In genomic region chr1:95287078-95287477, GRCh38 we compare ENCODE assay signal across 13 cellular contexts. TPM values are rescaled to one million over a fixed set of nuclear protein-coding genes. Genes with fewer than 3 reads are reported as not detected.
A peak's percentile ranks its signal among the peaks of the same experiment; 100 is the strongest.
DNase-seq lines count a peak whose midpoint lies in the region; ATAC-seq and TF ChIP-seq lines count a peak whose summit lies in the region.
"Had no signal": no experiment of that assay in that cellular context is flagged by ENCODE, and none has a peak within 500 bp of the region (broad histone marks: within the 10 kb centered on the region; RNA-seq: fewer than 3 reads in every experiment).

No MANE protein-coding gene starts in this region.

- no peaks in the 10 kb centered on the region for H3K27me3 Mint-ChIP-seq in brain
- H3K27me3 Mint-ChIP-seq in nephron progenitor cell (ENCODE audit: low read depth, poor library complexity) = no peaks in the 10 kb centered on the region
- no peaks in the 10 kb centered on the region for H3K27me3 Mint-ChIP-seq in activated naive CD4-positive, alpha-beta T cell treated with anti-CD3 and anti-CD28 coated beads for 36 hours (ENCODE audit: low read depth)

- intact Hi-C loops in activated naive CD4-positive, alpha-beta T cell treated with anti-CD3 and anti-CD28 coated beads for 36 hours (cut with micrococcal nuclease) = no loop called here

- H3K27ac Mint-ChIP-seq in brain (no peak overlapping the region), nephron progenitor cell (no peak overlapping the region)
- H3K27ac Mint-ChIP-seq in activated naive CD4-positive, alpha-beta T cell treated with anti-CD3 and anti-CD28 coated beads for 36 hours = no peak overlapping the region

- peak; percentile 11 for DNase-seq in NCI-H2171 treated with DMSO at 0.1 percent for 48 hours (lab: John Stamatoyannopoulos, UW)
- no peak for DNase-seq in NCI-H2171 (lab: John Stamatoyannopoulos, UW)
- DNase-seq in NCI-H2029 treated with DMSO at 0.1 percent for 48 hours (lab: John Stamatoyannopoulos, UW) = peak; percentile 38
- DNase-seq in pons (ENCODE audit: low spot score) = peak; percentile 37
- no peak for DNase-seq in nephron progenitor cell
- no peak for DNase-seq in activated naive CD4-positive, alpha-beta T cell treated with anti-CD3 and anti-CD28 coated beads for 36 hours
- DNase-seq: activated T-cell treated with anti-CD3 and anti-CD28 coated beads, Interleukin-2, amount 50 U/mL, for 1 hour; effector memory CD4-positive, alpha-beta T cell; left ventricle myocardium superior; occipital lobe had no signal

- H3K36me3 Mint-ChIP-seq in brain (no peaks in the 10 kb centered on the region), nephron progenitor cell (ENCODE audit: low read depth) (no peaks in the 10 kb centered on the region)
- no peaks in the 10 kb centered on the region for H3K36me3 Mint-ChIP-seq in activated naive CD4-positive, alpha-beta T cell treated with anti-CD3 and anti-CD28 coated beads for 36 hours (ENCODE audit: low read depth)

- no peak for ATAC-seq in HG03025 (IDR thresholded peaks at IDR 0.05; ENCODE audit: low FRiP score, unreplicated experiment)
- ATAC-seq: left ventricle myocardium superior, Right ventricle myocardium inferior had no signal

- peaks cover 21% of the 10 kb centered on the region for H3K4me1 Mint-ChIP-seq in brain
- H3K4me1 Mint-ChIP-seq in nephron progenitor cell = no peaks in the 10 kb centered on the region
- no peaks in the 10 kb centered on the region for H3K4me1 Mint-ChIP-seq in activated naive CD4-positive, alpha-beta T cell treated with anti-CD3 and anti-CD28 coated beads for 36 hours (ENCODE audit: low read depth)

- CTCF ChIA-PET in activated naive CD4-positive, alpha-beta T cell treated with anti-CD3 and anti-CD28 coated beads for 36 hours (lab: Charles Lee) = interaction anchor here (0.7 to 0.8 kb wide), 2 partner anchors 226 to 287 kb away, joined by 4 to 5 read pairs; no protein-coding TSS in a partner anchor

- peak; percentile 44 for TF ChIP-seq CTCF in brain (conservative IDR thresholded peaks at IDR 0.05)
- no peak for TF ChIP-seq CTCF in nephron progenitor cell (IDR thresholded peaks at IDR 0.05)

- no peaks in the 10 kb centered on the region for H3K9me3 Mint-ChIP-seq in brain
- H3K9me3 Mint-ChIP-seq in nephron progenitor cell = no peaks in the 10 kb centered on the region
- no peaks in the 10 kb centered on the region for H3K9me3 Mint-ChIP-seq in activated naive CD4-positive, alpha-beta T cell treated with anti-CD3 and anti-CD28 coated beads for 36 hours

- H3K4me3 Mint-ChIP-seq in brain (no peak overlapping the region), nephron progenitor cell (no peak overlapping the region)
- no peak overlapping the region for H3K4me3 Mint-ChIP-seq in activated naive CD4-positive, alpha-beta T cell treated with anti-CD3 and anti-CD28 coated beads for 36 hours

RNA-seq across cellular contexts. Expression of gene RWDD3, which starts 53.1 kb away (rescaled TPM):
- polyA plus RNA-seq in brain (ENCODE audit: insufficient read depth, low read depth, low replicate concordance) = 2.5 TPM
- 10 to 100 TPM; 11.4 to 12.4 TPM for total RNA-seq in activated naive CD4-positive, alpha-beta T cell treated with anti-CD3 and anti-CD28 coated beads for 36 hours

Comparison
In these comparisons a context has a peak if more than half of its experiments do, and no peak if none do; other contexts are left out.
1. DNase-seq: peak in NCI-H2171 treated with DMSO at 0.1 percent for 48 hours (single experiment), NCI-H2029 treated with DMSO at 0.1 percent for 48 hours (single experiment) and pons (single experiment); none in NCI-H2171 (single experiment), nephron progenitor cell (single experiment) and activated naive CD4-positive, alpha-beta T cell treated with anti-CD3 and anti-CD28 coated beads for 36 hours (single experiment).